ENCODE assay signal across 20 cellular contexts in the genomic region with DNA sequence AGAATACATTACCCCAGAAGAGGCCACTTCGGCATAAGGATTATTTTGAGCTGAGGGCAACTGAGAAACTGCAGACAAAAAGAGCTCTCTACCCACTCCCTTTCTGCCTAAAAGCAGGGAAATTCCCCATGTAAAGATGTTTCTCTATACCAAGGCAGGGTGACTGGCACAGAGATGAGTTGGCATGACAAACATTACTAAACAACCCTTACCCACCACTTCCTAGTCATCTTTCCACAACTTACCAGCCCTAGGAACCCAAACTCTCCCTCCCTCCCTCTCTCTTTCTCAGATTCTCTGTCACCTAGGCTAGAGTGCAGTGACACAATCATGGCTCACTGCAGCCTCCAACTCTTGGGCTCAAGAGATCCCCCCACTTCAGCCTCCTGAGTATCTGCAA.
DNase-seq lines count a peak whose midpoint lies in the region; ATAC-seq lines count a peak whose summit lies in the region.
"Had no signal": no experiment of that assay in that cellular context is flagged by ENCODE, and none has a peak within 500 bp of the region (broad histone marks: within the 10 kb centered on the region; RNA-seq: fewer than 3 reads in every experiment).

No MANE protein-coding gene starts in this region.

- ATAC-seq in activated naive CD4-positive, alpha-beta T cell treated with anti-CD3 and anti-CD28 coated beads, Interleukin-2, amount 50 U/mL, for 72 hours: peak; percentile 90 to 91
- peak; percentile 90 to 95 for ATAC-seq in activated T-cell treated with anti-CD3 and anti-CD28 coated beads, Interleukin-2, amount 50 U/mL, for 4 hours
- peak; percentile 83 for ATAC-seq in stimulated activated memory B cell treated with anti-CD40 and anti-IgM and Interleukin-4, amounts not matched to agents 10 μg/mL and 1 μg/mL and 100 μg/mL, for 72 hours
- ATAC-seq: gastrocnemius medialis had no signal

- H3K4me3 Mint-ChIP-seq in activated naive CD4-positive, alpha-beta T cell treated with anti-CD3 and anti-CD28 coated beads, Interleukin-2, amount 10 ng/mL, durations not matched to agents 7 days and 5 days: no peak overlapping the region
- H3K4me3 Mint-ChIP-seq in activated T-cell treated with anti-CD3 and anti-CD28 coated beads, Interleukin-2, amount 50 U/mL, for 4 hours: no peak overlapping the region
- H3K4me3 Mint-ChIP-seq in stimulated activated memory B cell treated with anti-CD40 and anti-IgM and Interleukin-4, amounts not matched to agents 10 μg/mL and 1 μg/mL and 100 μg/mL, for 72 hours: peak overlapping the region; percentile 19
- H3K4me3 Mint-ChIP-seq: CD4-positive, alpha-beta memory T cell; memory B cell; naive B cell had no signal

- H3K27ac Mint-ChIP-seq in activated naive CD4-positive, alpha-beta T cell treated with anti-CD3 and anti-CD28 coated beads, Interleukin-2, amount 50 U/mL, for 72 hours: peak overlapping the region in 1 of 2 donors; percentile 65
- H3K27ac Mint-ChIP-seq in activated naive CD4-positive, alpha-beta T cell treated with anti-CD3 and anti-CD28 coated beads, Interleukin-2, amount 10 ng/mL, durations not matched to agents 7 days and 5 days: no peak overlapping the region
- H3K27ac Mint-ChIP-seq in stimulated activated memory B cell treated with anti-CD40 and anti-IgM and Interleukin-4, amounts not matched to agents 10 μg/mL and 1 μg/mL and 100 μg/mL, for 72 hours: peak overlapping the region; percentile 20
- H3K27ac Mint-ChIP-seq: memory B cell had no signal

- H3K27me3 Mint-ChIP-seq in activated naive CD4-positive, alpha-beta T cell treated with anti-CD3 and anti-CD28 coated beads, Interleukin-2, amount 10 ng/mL, durations not matched to agents 7 days and 5 days: peaks cover 5% of the 10 kb centered on the region
- H3K27me3 Mint-ChIP-seq in activated T-cell treated with anti-CD3 and anti-CD28 coated beads, Interleukin-2, amount 50 U/mL, for 4 hours (ENCODE audit: low read depth): no peaks in the 10 kb centered on the region
- H3K27me3 Mint-ChIP-seq in stimulated activated memory B cell treated with anti-CD40 and anti-IgM and Interleukin-4, amounts not matched to agents 10 μg/mL and 1 μg/mL and 100 μg/mL, for 72 hours: no peaks in the 10 kb centered on the region
- H3K27me3 Mint-ChIP-seq: memory B cell, naive B cell had no signal

- DNase-seq in activated naive CD4-positive, alpha-beta T cell treated with anti-CD3 and anti-CD28 coated beads, Interleukin-2, amount 50 U/mL, for 72 hours (ENCODE audit: low spot score in 2 of 2): no peak
- DNase-seq in activated naive CD4-positive, alpha-beta T cell treated with anti-CD3 and anti-CD28 coated beads, Interleukin-2, amount 10 ng/mL, durations not matched to agents 7 days and 5 days: no peak
- peak; percentile 61 for DNase-seq in M059J (ENCODE audit: low read depth)
- no peak for DNase-seq in activated T-cell treated with anti-CD3 and anti-CD28 coated beads, Interleukin-2, amount 50 U/mL, for 4 hours
- no peak for DNase-seq in amniotic stem cell (lab: John Stamatoyannopoulos, UW)
- DNase-seq in NCI-H82 (lab: John Stamatoyannopoulos, UW): no peak
- DNase-seq: activated effector memory CD4-positive, alpha-beta T cell treated with anti-CD3 and anti-CD28 coated beads, Interleukin-2, amount 50 U/mL, for 16 hours; CD4-positive, alpha-beta memory T cell; cerebellar nuclear complex; DMS153; gastrocnemius medialis; GF-D8; GOT3; naive B cell; NCI-H526 treated with DMSO at 0.1 percent for 48 hours; SIG-M5; stimulated activated naive CD4-positive, alpha-beta T cell treated with Interleukin-2 at 50 U/mL for 16 hours; transverse colon had no signal

- no peaks in the 10 kb centered on the region for H3K36me3 Mint-ChIP-seq in activated naive CD4-positive, alpha-beta T cell treated with anti-CD3 and anti-CD28 coated beads, Interleukin-2, amount 50 U/mL, for 72 hours
- H3K36me3 Mint-ChIP-seq in activated naive CD4-positive, alpha-beta T cell treated with anti-CD3 and anti-CD28 coated beads, Interleukin-2, amount 10 ng/mL, durations not matched to agents 7 days and 5 days: no peaks in the 10 kb centered on the region
- no peaks in the 10 kb centered on the region for H3K36me3 Mint-ChIP-seq in activated T-cell treated with anti-CD3 and anti-CD28 coated beads, Interleukin-2, amount 50 U/mL, for 4 hours (ENCODE audit: insufficient read depth)
- no peaks in the 10 kb centered on the region for H3K36me3 Mint-ChIP-seq in stimulated activated memory B cell treated with anti-CD40 and anti-IgM and Interleukin-4, amounts not matched to agents 10 μg/mL and 1 μg/mL and 100 μg/mL, for 72 hours
- H3K36me3 Mint-ChIP-seq: CD4-positive, alpha-beta memory T cell; memory B cell; naive B cell had no signal

- CTCF ChIA-PET in activated naive CD4-positive, alpha-beta T cell treated with anti-CD3 and anti-CD28 coated beads, Interleukin-2, amount 10 ng/mL, durations not matched to agents 7 days and 5 days (lab: Charles Lee): interaction anchor here (1.0 to 6.0 kb wide), 5 partner anchors 197 to 407 kb away, joined by 3 to 35 read pairs (median 4); no protein-coding TSS in a partner anchor

- H3K9me3 Mint-ChIP-seq in activated naive CD4-positive, alpha-beta T cell treated with anti-CD3 and anti-CD28 coated beads, Interleukin-2, amount 50 U/mL, for 72 hours: no peaks in the 10 kb centered on the region
- H3K9me3 Mint-ChIP-seq in activated naive CD4-positive, alpha-beta T cell treated with anti-CD3 and anti-CD28 coated beads, Interleukin-2, amount 10 ng/mL, durations not matched to agents 7 days and 5 days: no peaks in the 10 kb centered on the region
- no peaks in the 10 kb centered on the region for H3K9me3 Mint-ChIP-seq in activated T-cell treated with anti-CD3 and anti-CD28 coated beads, Interleukin-2, amount 50 U/mL, for 4 hours
- H3K9me3 Mint-ChIP-seq in stimulated activated memory B cell treated with anti-CD40 and anti-IgM and Interleukin-4, amounts not matched to agents 10 μg/mL and 1 μg/mL and 100 μg/mL, for 72 hours: peaks cover 5% of the 10 kb centered on the region
- H3K9me3 Mint-ChIP-seq: CD4-positive, alpha-beta memory T cell; memory B cell; naive B cell had no signal

- H3K4me1 Mint-ChIP-seq in activated naive CD4-positive, alpha-beta T cell treated with anti-CD3 and anti-CD28 coated beads, Interleukin-2, amount 10 ng/mL, durations not matched to agents 7 days and 5 days: no peaks in the 10 kb centered on the region
- H3K4me1 Mint-ChIP-seq in activated T-cell treated with anti-CD3 and anti-CD28 coated beads, Interleukin-2, amount 50 U/mL, for 4 hours (ENCODE audit: low read depth): peaks cover 16% of the 10 kb centered on the region
- peaks cover 43% of the 10 kb centered on the region for H3K4me1 Mint-ChIP-seq in stimulated activated memory B cell treated with anti-CD40 and anti-IgM and Interleukin-4, amounts not matched to agents 10 μg/mL and 1 μg/mL and 100 μg/mL, for 72 hours
